1 cellular context compared by ENCODE assay signal in the genomic region with DNA sequence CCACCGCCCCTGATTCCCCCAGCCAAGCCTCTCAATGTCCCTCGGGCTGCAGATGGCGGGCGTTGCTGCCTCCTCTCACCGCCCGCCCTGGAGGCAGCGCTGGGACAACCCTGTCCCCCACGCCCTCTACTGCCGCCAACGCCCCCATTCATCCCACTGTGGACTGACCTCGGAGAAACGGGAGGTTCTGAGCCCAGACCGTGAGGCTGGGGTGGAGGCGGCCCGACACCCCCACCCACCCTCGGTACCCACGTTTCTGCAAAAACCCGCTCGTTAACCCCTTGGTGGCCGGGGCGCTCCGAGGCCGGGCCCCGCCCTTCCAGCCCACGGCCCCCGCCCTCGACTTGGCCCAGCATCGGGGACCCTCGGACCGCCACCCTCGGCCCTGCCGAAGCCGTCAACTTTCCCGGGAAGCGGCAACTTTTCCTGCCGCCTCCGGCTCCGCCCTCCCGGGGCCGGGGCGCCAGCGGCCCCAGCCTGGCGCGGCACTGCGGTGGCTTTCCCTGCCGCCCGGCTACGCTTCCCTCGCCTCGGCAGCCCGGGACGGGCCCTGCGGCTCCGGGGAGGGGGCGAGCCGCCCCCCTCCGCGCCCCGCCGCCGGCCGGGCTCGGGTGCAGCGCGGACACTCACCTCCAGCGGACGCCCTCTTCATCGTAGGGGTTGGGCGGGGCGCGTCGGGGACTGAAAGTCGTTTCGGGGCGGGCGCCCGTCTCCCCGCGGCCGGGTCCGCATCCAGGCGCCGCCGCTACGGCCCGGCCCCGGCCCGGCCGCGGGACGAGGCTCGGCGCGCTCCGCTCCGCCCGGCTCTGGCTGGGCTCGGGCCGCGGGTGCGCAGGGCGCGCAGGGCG.
TF ChIP-seq lines count a peak whose summit lies in the region.

No MANE protein-coding gene starts in this region.

TF ChIP-seq in WTC11, 78 proteins besides CTCF, POLR2A, EP300 and RAD21 (continued from another document):
- TF ChIP-seq, protein P1, sequence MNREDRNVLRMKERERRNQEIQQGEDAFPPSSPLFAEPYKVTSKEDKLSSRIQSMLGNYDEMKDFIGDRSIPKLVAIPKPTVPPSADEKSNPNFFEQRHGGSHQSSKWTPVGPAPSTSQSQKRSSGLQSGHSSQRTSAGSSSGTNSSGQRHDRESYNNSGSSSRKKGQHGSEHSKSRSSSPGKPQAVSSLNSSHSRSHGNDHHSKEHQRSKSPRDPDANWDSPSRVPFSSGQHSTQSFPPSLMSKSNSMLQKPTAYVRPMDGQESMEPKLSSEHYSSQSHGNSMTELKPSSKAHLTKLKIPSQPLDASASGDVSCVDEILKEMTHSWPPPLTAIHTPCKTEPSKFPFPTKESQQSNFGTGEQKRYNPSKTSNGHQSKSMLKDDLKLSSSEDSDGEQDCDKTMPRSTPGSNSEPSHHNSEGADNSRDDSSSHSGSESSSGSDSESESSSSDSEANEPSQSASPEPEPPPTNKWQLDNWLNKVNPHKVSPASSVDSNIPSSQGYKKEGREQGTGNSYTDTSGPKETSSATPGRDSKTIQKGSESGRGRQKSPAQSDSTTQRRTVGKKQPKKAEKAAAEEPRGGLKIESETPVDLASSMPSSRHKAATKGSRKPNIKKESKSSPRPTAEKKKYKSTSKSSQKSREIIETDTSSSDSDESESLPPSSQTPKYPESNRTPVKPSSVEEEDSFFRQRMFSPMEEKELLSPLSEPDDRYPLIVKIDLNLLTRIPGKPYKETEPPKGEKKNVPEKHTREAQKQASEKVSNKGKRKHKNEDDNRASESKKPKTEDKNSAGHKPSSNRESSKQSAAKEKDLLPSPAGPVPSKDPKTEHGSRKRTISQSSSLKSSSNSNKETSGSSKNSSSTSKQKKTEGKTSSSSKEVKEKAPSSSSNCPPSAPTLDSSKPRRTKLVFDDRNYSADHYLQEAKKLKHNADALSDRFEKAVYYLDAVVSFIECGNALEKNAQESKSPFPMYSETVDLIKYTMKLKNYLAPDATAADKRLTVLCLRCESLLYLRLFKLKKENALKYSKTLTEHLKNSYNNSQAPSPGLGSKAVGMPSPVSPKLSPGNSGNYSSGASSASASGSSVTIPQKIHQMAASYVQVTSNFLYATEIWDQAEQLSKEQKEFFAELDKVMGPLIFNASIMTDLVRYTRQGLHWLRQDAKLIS (CRISPR knock-in tag; IDR thresholded peaks at IDR 0.05; ENCODE audit: borderline replicate concordance) = no peak
- TF ChIP-seq EMX1 (CRISPR knock-in tag; IDR thresholded peaks at IDR 0.05) = no peak
- TF ChIP-seq, protein P2, sequence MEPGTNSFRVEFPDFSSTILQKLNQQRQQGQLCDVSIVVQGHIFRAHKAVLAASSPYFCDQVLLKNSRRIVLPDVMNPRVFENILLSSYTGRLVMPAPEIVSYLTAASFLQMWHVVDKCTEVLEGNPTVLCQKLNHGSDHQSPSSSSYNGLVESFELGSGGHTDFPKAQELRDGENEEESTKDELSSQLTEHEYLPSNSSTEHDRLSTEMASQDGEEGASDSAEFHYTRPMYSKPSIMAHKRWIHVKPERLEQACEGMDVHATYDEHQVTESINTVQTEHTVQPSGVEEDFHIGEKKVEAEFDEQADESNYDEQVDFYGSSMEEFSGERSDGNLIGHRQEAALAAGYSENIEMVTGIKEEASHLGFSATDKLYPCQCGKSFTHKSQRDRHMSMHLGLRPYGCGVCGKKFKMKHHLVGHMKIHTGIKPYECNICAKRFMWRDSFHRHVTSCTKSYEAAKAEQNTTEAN (CRISPR knock-in tag; IDR thresholded peaks at IDR 0.05) = no peak
- TF ChIP-seq ZNF423 (CRISPR knock-in tag; IDR thresholded peaks at IDR 0.05) = no peak
- no peak for TF ChIP-seq MYBL2 (CRISPR knock-in tag; IDR thresholded peaks at IDR 0.05)
- no peak for TF ChIP-seq NFYB (CRISPR knock-in tag; conservative IDR thresholded peaks at IDR 0.05; ENCODE audit: low read depth)
- no peak for TF ChIP-seq NFATC4 (CRISPR knock-in tag; IDR thresholded peaks at IDR 0.05)
- no peak for TF ChIP-seq FOXK1 (CRISPR knock-in tag; IDR thresholded peaks at IDR 0.05)
- TF ChIP-seq, protein P3, sequence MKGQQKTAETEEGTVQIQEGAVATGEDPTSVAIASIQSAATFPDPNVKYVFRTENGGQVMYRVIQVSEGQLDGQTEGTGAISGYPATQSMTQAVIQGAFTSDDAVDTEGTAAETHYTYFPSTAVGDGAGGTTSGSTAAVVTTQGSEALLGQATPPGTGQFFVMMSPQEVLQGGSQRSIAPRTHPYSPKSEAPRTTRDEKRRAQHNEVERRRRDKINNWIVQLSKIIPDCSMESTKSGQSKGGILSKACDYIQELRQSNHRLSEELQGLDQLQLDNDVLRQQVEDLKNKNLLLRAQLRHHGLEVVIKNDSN (CRISPR knock-in tag; IDR thresholded peaks at IDR 0.05) = no peak
